10 cellular contexts compared by ENCODE assay signal in genomic region chr1:200907611-200908097, GRCh38. TPM values are rescaled to one million over a fixed set of nuclear protein-coding genes. Genes with fewer than 3 reads are reported as not detected.
A peak's percentile ranks its signal among the peaks of the same experiment; 100 is the strongest.
DNase-seq lines count a peak whose midpoint lies in the region; ATAC-seq, FAIRE-seq and TF ChIP-seq lines count a peak whose summit lies in the region.
"Had no signal": no experiment of that assay in that cellular context is flagged by ENCODE, and none has a peak within 500 bp of the region (broad histone marks: within the 10 kb centered on the region; RNA-seq: fewer than 3 reads in every experiment).

No MANE protein-coding gene starts in this region.

- H3K79me2 ChIP-seq in GM12878 (ENCODE audit: control insufficient read depth, insufficient read depth, low read length), result no peaks in the 10 kb centered on the region

- TF ChIP-seq CTCF in GM12878 (IDR thresholded peaks at IDR 0.05 in 2 of 3, conservative IDR thresholded peaks at IDR 0.05 in 1 of 3; ENCODE audit: control insufficient read depth in 2 of 3, extremely low read depth in 1 of 3, insufficient read depth in 1 of 3, low read depth in 3 of 3, low read length in 3 of 3), result peak in 1 of 3 experiments; percentile 26; a peak in 1 of 6 replicates
- no peak for TF ChIP-seq CTCF in esophagus muscularis mucosa (IDR thresholded peaks at IDR 0.05)
- TF ChIP-seq CTCF in breast epithelium (IDR thresholded peaks at IDR 0.05), result no peak

- CTCF ChIA-PET in GM12878 (lab: Yijun Ruan, JAX), result interaction anchor here (0.6 to 9.2 kb wide), 16 partner anchors 11 to 288 kb away, joined by 3 to 131 read pairs (median 4); partner anchors contain the start of genes INAVA and TMEM9

- H2AFZ ChIP-seq in GM12878 (ENCODE audit: control insufficient read depth, low read depth, low read length), result no peak overlapping the region

- peaks cover 0 to 3% of the 10 kb centered on the region in 2 experiments; a peak in 2 of 4 replicates for H3K36me3 ChIP-seq in GM12878 (ENCODE audit: control insufficient read depth in 2 of 2, insufficient read depth in 2 of 2, low read length in 1 of 2)
- no peaks in the 10 kb centered on the region for H3K36me3 ChIP-seq in esophagus muscularis mucosa
- no peaks in the 10 kb centered on the region for H3K36me3 ChIP-seq in breast epithelium
- H3K36me3 ChIP-seq: uterus had no signal

- RAD21 ChIA-PET in GM12878 (lab: Charles Lee; ENCODE audit: unreplicated experiment), result interaction anchor here (0.6 to 5.5 kb wide), 15 partner anchors 11 to 285 kb away, joined by 3 to 53 read pairs (median 7); partner anchors contain the start of gene INAVA

- TF ChIP-seq RAD21 in GM12878 (IDR thresholded peaks at IDR 0.05; ENCODE audit: insufficient read depth, low read depth, low read length), result peak; percentile 46

- no peak overlapping the region for H3K4me2 ChIP-seq in GM12878 (ENCODE audit: control insufficient read depth, insufficient read depth)

- peak; percentile 44 to 60; a peak in 2 of 4 replicates for TF ChIP-seq EP300 in GM12878 (IDR thresholded peaks at IDR 0.05; ENCODE audit: borderline replicate concordance in 1 of 2, control insufficient read depth in 1 of 2, low read depth in 2 of 2, low read length in 2 of 2)
- no peak for TF ChIP-seq EP300 in esophagus muscularis mucosa (IDR thresholded peaks at IDR 0.05)

- intact Hi-C loops in GM12878 (cut with micrococcal nuclease; ENCODE audit: unreplicated experiment) (loop anchor here (2.0 to 5.0 kb wide), 4 partner anchors 19 to 280 kb away; no protein-coding TSS in a partner anchor), esophagus muscularis mucosa (cut with DNase I) (no loop called here), breast epithelium (cut with DNase I; ENCODE audit: low total_unique reads) (no loop called here)

- H3K9me3 ChIP-seq in GM12878 (replicated peaks; ENCODE audit: control insufficient read depth, insufficient read depth, low read length) (no peaks in the 10 kb centered on the region; the same call in 2 of the 3 replicates), esophagus muscularis mucosa (no peaks in the 10 kb centered on the region), breast epithelium (no peaks in the 10 kb centered on the region)
- H3K9me3 ChIP-seq: uterus had no signal

- no peak overlapping the region for H3K27ac ChIP-seq in GM12878 (ENCODE audit: control insufficient read depth, insufficient read depth)
- no peak overlapping the region for H3K27ac ChIP-seq in esophagus muscularis mucosa (replicated peaks in 1 of 4)
- no peak overlapping the region for H3K27ac ChIP-seq in breast epithelium
- H3K27ac ChIP-seq: uterus had no signal

- BruUV-seq in GM12878 (replicated peaks; lab: Mats Ljungman, UMichigan), result no TSS peak

- TF ChIP-seq POLR2A in GM12878 (IDR thresholded peaks at IDR 0.05; ENCODE audit: low read depth, low read length) (no peak), esophagus muscularis mucosa (IDR thresholded peaks at IDR 0.05; ENCODE audit: low read depth) (no peak), breast epithelium (IDR thresholded peaks at IDR 0.05) (no peak)

- in situ Hi-C loops in GM12878 (cut with MboI), result loop anchor here (5.0 kb wide), 1 partner anchor 135 kb away; no protein-coding TSS in a partner anchor

- DNase-seq in AML-193 (lab: John Stamatoyannopoulos, UW) (peak; percentile 94 to 95), GM12878 (ENCODE audit: low read depth, low spot score) (peak; percentile 67), esophagus muscularis mucosa (ENCODE audit: extremely low spot score) (no peak), hypothalamus (lab: John Stamatoyannopoulos, UW) (no peak), breast epithelium (ENCODE audit: low spot score in 2 of 2) (no peak), NCI-H510A treated with DMSO at 0.1 percent for 48 hours (lab: John Stamatoyannopoulos, UW) (no peak)
- DNase-seq: uterus had no signal

- peak; percentile 38 for ATAC-seq in GM19397 (IDR thresholded peaks at IDR 0.05; ENCODE audit: unreplicated experiment)
- peak; percentile 33 for ATAC-seq in HG03175 (IDR thresholded peaks at IDR 0.05; ENCODE audit: unreplicated experiment)
- peak; percentile 74 for ATAC-seq in GM12878

- FAIRE-seq in GM12878 (lab: Jason Lieb, UNC), result no peak

- WGBS in GM12878 (ENCODE audit: insufficient coverage, insufficient replicate concordance, low lambda C conversion rate, missing lambda C conversion rate), result 67% methylated on average over 5 of the region's 5 CpGs
- WGBS in esophagus muscularis mucosa, result 81% methylated on average over 5 of the region's 5 CpGs

- POLR2A ChIA-PET in GM12878 (lab: Charles Lee), result interaction anchor here (0.7 to 6.3 kb wide), 12 partner anchors 11 to 282 kb away, joined by 3 to 60 read pairs (median 8); partner anchors contain the start of gene INAVA

- no peak overlapping the region for H3K9ac ChIP-seq in GM12878 (ENCODE audit: control insufficient read depth, insufficient read depth, low read length)

- SMC1A ChIA-PET in GM12878 (lab: Charles Lee; ENCODE audit: uncharacterized antibody, unreplicated experiment), result interaction anchor here (0.7 to 11.7 kb wide), 18 partner anchors 15 to 353 kb away, joined by 3 to 193 read pairs (median 4); partner anchors contain the start of gene INAVA

- H3K4me3 ChIP-seq in GM12878 (no peak overlapping the region), esophagus muscularis mucosa (no peak overlapping the region), breast epithelium (no peak overlapping the region)
- H3K4me3 ChIP-seq: uterus had no signal

- H3K27me3 ChIP-seq in GM12878 (replicated peaks in 1 of 2; ENCODE audit: control insufficient read depth in 2 of 2, insufficient read depth in 2 of 2, low read length in 1 of 2) (no peaks in the 10 kb centered on the region), esophagus muscularis mucosa (peaks cover 0 to 4% (median 0%) of the 10 kb centered on the region in 4 donors), breast epithelium (no peaks in the 10 kb centered on the region)
- H3K27me3 ChIP-seq: uterus had no signal

- H3K4me1 ChIP-seq in GM12878 (ENCODE audit: control insufficient read depth, insufficient read depth, low read length) (peaks cover 15% of the 10 kb centered on the region), esophagus muscularis mucosa (no peaks in the 10 kb centered on the region), breast epithelium (peaks cover 0 to 4% of the 10 kb centered on the region in 2 donors)
- H3K4me1 ChIP-seq: uterus had no signal

- no peaks in the 10 kb centered on the region for H4K20me1 ChIP-seq in GM12878 (ENCODE audit: control insufficient read depth, insufficient read depth)

TF ChIP-seq in GM12878, 131 proteins besides CTCF, POLR2A, EP300 and RAD21 (continues in another document):
- TF ChIP-seq HDAC6 (IDR thresholded peaks at IDR 0.05; ENCODE audit: unreplicated experiment), result no peak
- no peak for TF ChIP-seq JUNB (IDR thresholded peaks at IDR 0.05)

RNA-seq across cellular contexts. Expression of gene INAVA, which starts 13.0 kb away (rescaled TPM):
- 50.9 and 53.6 TPM in 2 replicates for total RNA-seq in GM12878 (2013; cell fraction: nucleolus; rRNA removed)
- total RNA-seq in GM12878 (2014; rRNA removed) (9.8 and 13.0 TPM in 2 replicates), GM12878 (2014; rRNA removed; fragmentation: Illumina TruSeq; extraction: Trizol) (3.9 and 4.4 TPM in 2 replicates), GM12878 (2021) (14.0 and 14.8 TPM in 2 replicates), esophagus muscularis mucosa (under 1 TPM in 1 of 4 donors, not detected in 3; 0.63 TPM), breast epithelium (1 to 10 TPM in 2 of 3 donors, not detected in 1; 1.0 to 7.5 TPM)
- polyA plus RNA-seq in GM12878 (2011; ENCODE audit: low read depth), result 1.6 TPM
- polyA plus RNA-seq in GM12878 (2011; rRNA removed) (8.1 and 12.9 TPM in 2 replicates), GM12878 (2014; fragmentation: Illumina TruSeq; extraction: Trizol) (7.5 and 9.2 TPM in 2 replicates), GM12878 (2014; fragmentation: Nextera tagmentation; extraction: Ambion mirVana) (1 to 10 TPM; 7.0 to 9.9 TPM), GM12878 (2014; rRNA removed) (12.2 and 15.4 TPM in 2 replicates), GM12878 (2016; fragmentation: Nextera tagmentation; extraction: Ambion mirVana) (1 to 10 TPM; 3.6 to 5.3 TPM)
- polyA plus RNA-seq in GM12878 (2011; cell fraction: cytosol; rRNA removed), result 18.6 and 22.9 TPM in 2 replicates
- 40.8 and 44.8 TPM in 2 replicates for polyA plus RNA-seq in GM12878 (2011; cell fraction: nucleus; rRNA removed)
- 2.3 and 4.3 TPM in 2 replicates for polyA plus RNA-seq in GM12878 (2012)
- polyA minus RNA-seq in GM12878 (2011; rRNA and poly(A)+ RNA removed), result 8.8 and 10.5 TPM in 2 replicates
- 7.1 and 7.9 TPM in 2 replicates for polyA minus RNA-seq in GM12878 (2011; cell fraction: cytosol; rRNA and poly(A)+ RNA removed)
- 7.9 and 9.5 TPM in 2 replicates for polyA minus RNA-seq in GM12878 (2011; cell fraction: nucleus; rRNA and poly(A)+ RNA removed)

RNA-seq across cellular contexts. Expression of gene GPR25, which starts 34.9 kb away (rescaled TPM):
- total RNA-seq in GM12878 (2013; cell fraction: nucleolus; rRNA removed), result 0.33 TPM in 1 of 2 replicates, not detected in the other
- total RNA-seq in GM12878 (2014; rRNA removed) (not detected in 2 replicates), GM12878 (2014; rRNA removed; fragmentation: Illumina TruSeq; extraction: Trizol) (not detected in 2 replicates), GM12878 (2021) (not detected in 2 replicates), esophagus muscularis mucosa (not detected), breast epithelium (under 1 TPM in 1 of 3 donors, not detected in 2; 0.29 TPM)
- not detected for polyA plus RNA-seq in GM12878 (2011; ENCODE audit: low read depth)
- polyA plus RNA-seq in GM12878 (2011; rRNA removed) (not detected in 2 replicates), GM12878 (2014; fragmentation: Illumina TruSeq; extraction: Trizol) (not detected in 2 replicates), GM12878 (2014; fragmentation: Nextera tagmentation; extraction: Ambion mirVana) (not detected), GM12878 (2014; rRNA removed) (not detected in 2 replicates), GM12878 (2016; fragmentation: Nextera tagmentation; extraction: Ambion mirVana) (not detected)
- polyA plus RNA-seq in GM12878 (2011; cell fraction: cytosol; rRNA removed), result 0.06 and 0.13 TPM in 2 replicates
- polyA plus RNA-seq in GM12878 (2011; cell fraction: nucleus; rRNA removed), result 0.42 TPM in 2 replicates
- 0.18 and 0.22 TPM in 2 replicates for polyA plus RNA-seq in GM12878 (2012)
- not detected in 2 replicates for polyA minus RNA-seq in GM12878 (2011; rRNA and poly(A)+ RNA removed)
- polyA minus RNA-seq in GM12878 (2011; cell fraction: cytosol; rRNA and poly(A)+ RNA removed), result not detected in 2 replicates
- polyA minus RNA-seq in GM12878 (2011; cell fraction: nucleus; rRNA and poly(A)+ RNA removed), result 0.48 TPM in 1 of 2 replicates, not detected in the other
- polyA plus RNA-seq: BJ had no signal

Comparison
In these comparisons a context has a peak if more than half of its experiments do, and no peak if none do; other contexts are left out.
1. DNase-seq: peak in AML-193 (2 of 2) and GM12878 (single experiment); none in esophagus muscularis mucosa (single experiment), hypothalamus (0 of 51), breast epithelium (0 of 2) and NCI-H510A treated with DMSO at 0.1 percent for 48 hours (single experiment).
2. Peak in every context shown above with its lines, with median percentiles within 50 percentile points of each other: ATAC-seq.